ENCODE assay signal across 16 cellular contexts in the genomic region with DNA sequence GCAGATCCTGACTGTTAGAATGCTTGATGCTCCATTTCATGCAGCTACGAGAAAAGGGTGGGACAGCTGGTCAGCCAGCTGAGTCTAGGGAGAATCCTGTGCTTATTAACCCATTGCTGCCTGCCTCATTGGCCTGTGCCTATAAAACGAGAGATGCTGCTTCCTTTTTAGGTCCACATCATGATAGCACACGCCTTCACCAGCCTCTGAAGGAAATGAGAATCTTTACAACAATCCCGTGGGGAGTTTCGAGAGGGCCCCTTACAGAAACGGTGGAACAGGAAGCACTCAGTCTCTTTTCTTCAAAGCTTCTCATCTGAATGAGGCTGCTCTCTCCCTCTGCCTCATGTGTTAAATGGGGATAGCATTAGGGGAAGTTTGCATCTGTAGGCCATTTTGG.
DNase-seq lines count a peak whose midpoint lies in the region; ATAC-seq and TF ChIP-seq lines count a peak whose summit lies in the region.
"Had no signal": no experiment of that assay in that cellular context is flagged by ENCODE, and none has a peak within 500 bp of the region (broad histone marks: within the 10 kb centered on the region; RNA-seq: fewer than 3 reads in every experiment).

No MANE protein-coding gene starts in this region.

- H3K27ac ChIP-seq in OCI-LY7 (ENCODE audit: low read depth, low read length, poor library complexity, severe bottlenecking): no peak overlapping the region
- H3K27ac ChIP-seq: brain microvascular endothelial cell, C4-2B, heart left ventricle, left lung, SK-N-MC had no signal

- TF ChIP-seq CTCF in GM06990 (IDR thresholded peaks at IDR 0.05; ENCODE audit: insufficient read depth, low read length, poor library complexity, severe bottlenecking) (no peak), OCI-LY7 (conservative IDR thresholded peaks at IDR 0.05; ENCODE audit: low read length) (no peak)

- POLR2A ChIA-PET in OCI-LY7 (lab: Charles Lee): interaction anchor here (0.6 kb wide), 1 partner anchor 105 kb away, joined by 4 read pairs; no protein-coding TSS in a partner anchor

- H3K9me3 ChIP-seq in OCI-LY7 (ENCODE audit: low read length): no peaks in the 10 kb centered on the region

- H3K4me2 ChIP-seq in OCI-LY7 (ENCODE audit: low read length): peak overlapping the region; percentile 31

- H2AFZ ChIP-seq in OCI-LY7 (ENCODE audit: low read length): peak overlapping the region; percentile 69

- no TSS peak for BruUV-seq in OCI-LY7 (replicated peaks; lab: Mats Ljungman, UMichigan)

- H3K9me2 ChIP-seq in OCI-LY7 (ENCODE audit: insufficient read depth, low read length): no peaks in the 10 kb centered on the region

- CTCF ChIA-PET in OCI-LY7 (lab: Charles Lee; ENCODE audit: unreplicated experiment): no interaction called here

- H3K36me3 ChIP-seq in GM06990 (ENCODE audit: control insufficient read depth, insufficient read depth, low read length) (no peaks in the 10 kb centered on the region), OCI-LY7 (ENCODE audit: insufficient read depth, low read length) (no peaks in the 10 kb centered on the region)
- H3K36me3 ChIP-seq: brain microvascular endothelial cell, heart left ventricle, left lung had no signal

- no peaks in the 10 kb centered on the region for H3K79me2 ChIP-seq in OCI-LY7 (ENCODE audit: insufficient read depth, low read depth, low read length)

- H4K20me1 ChIP-seq in OCI-LY7 (ENCODE audit: insufficient read depth, low read length): no peaks in the 10 kb centered on the region

- DNase-seq in GM06990 (ENCODE audit: extremely low read depth, insufficient read length) (peak; percentile 39), OCI-LY7 (ENCODE audit: low spot score) (peak; percentile 30), NCI-H345 treated with DMSO at 0.1 percent for 48 hours (lab: John Stamatoyannopoulos, UW; ENCODE audit: unreplicated experiment) (no peak), cardiac septum (ENCODE audit: low spot score) (no peak), left cardiac atrium (no peak), NCI-H2081 (lab: John Stamatoyannopoulos, UW) (no peak)
- DNase-seq: activated CD4-positive, CD25-positive, alpha-beta regulatory T cell treated with anti-CD3 and anti-CD28 coated beads, Interleukin-2, amount 50 U/mL, for 72 hours; activated effector memory CD4-positive, alpha-beta T cell treated with Interleukin-2 at 50 U/mL for 16 hours; brain microvascular endothelial cell; GF-D8; heart left ventricle; left lung had no signal

- no peak overlapping the region for H3K4me3 ChIP-seq in GM06990 (replicated peaks; ENCODE audit: low read depth, low read length)
- no peak overlapping the region for H3K4me3 ChIP-seq in OCI-LY7 (ENCODE audit: low read depth, low read length, poor library complexity, severe bottlenecking)
- H3K4me3 ChIP-seq: heart left ventricle, left lung, SK-N-MC had no signal

- no peaks in the 10 kb centered on the region for H3K27me3 ChIP-seq in GM06990 (replicated peaks; ENCODE audit: control insufficient read depth, insufficient read depth, low read length)
- H3K27me3 ChIP-seq: left lung had no signal

- peaks cover 10% of the 10 kb centered on the region for H3K4me1 ChIP-seq in OCI-LY7 (ENCODE audit: insufficient read depth, low read length, poor library complexity, severe bottlenecking)
- H3K4me1 ChIP-seq: heart left ventricle, left lung had no signal

- intact Hi-C loops in OCI-LY7 (cut with micrococcal nuclease; ENCODE audit: unreplicated experiment) (no loop called here), cardiac septum (cut with DNase I) (no loop called here), left cardiac atrium (cut with DNase I) (no loop called here)

- peak; percentile 91 for ATAC-seq in GM19395 (IDR thresholded peaks at IDR 0.05; ENCODE audit: unreplicated experiment)
- ATAC-seq in HG03097 (IDR thresholded peaks at IDR 0.05; ENCODE audit: low FRiP score, unreplicated experiment): peak; percentile 68
- no peak for ATAC-seq in left cardiac atrium
- ATAC-seq: heart left ventricle, left lung had no signal

Comparison
In these comparisons a context has a peak if more than half of its experiments do, and no peak if none do; other contexts are left out.
1. DNase-seq: peak in GM06990 (single experiment) and OCI-LY7 (single experiment); none in NCI-H345 treated with DMSO at 0.1 percent for 48 hours (single experiment), cardiac septum (single experiment), left cardiac atrium (single experiment) and NCI-H2081 (0 of 2).
2. ATAC-seq: peak in GM19395 (single experiment) and HG03097 (single experiment); none in left cardiac atrium (0 of 2).